Comparison of ENCODE assay signal across 8 cellular contexts in the genomic region with DNA sequence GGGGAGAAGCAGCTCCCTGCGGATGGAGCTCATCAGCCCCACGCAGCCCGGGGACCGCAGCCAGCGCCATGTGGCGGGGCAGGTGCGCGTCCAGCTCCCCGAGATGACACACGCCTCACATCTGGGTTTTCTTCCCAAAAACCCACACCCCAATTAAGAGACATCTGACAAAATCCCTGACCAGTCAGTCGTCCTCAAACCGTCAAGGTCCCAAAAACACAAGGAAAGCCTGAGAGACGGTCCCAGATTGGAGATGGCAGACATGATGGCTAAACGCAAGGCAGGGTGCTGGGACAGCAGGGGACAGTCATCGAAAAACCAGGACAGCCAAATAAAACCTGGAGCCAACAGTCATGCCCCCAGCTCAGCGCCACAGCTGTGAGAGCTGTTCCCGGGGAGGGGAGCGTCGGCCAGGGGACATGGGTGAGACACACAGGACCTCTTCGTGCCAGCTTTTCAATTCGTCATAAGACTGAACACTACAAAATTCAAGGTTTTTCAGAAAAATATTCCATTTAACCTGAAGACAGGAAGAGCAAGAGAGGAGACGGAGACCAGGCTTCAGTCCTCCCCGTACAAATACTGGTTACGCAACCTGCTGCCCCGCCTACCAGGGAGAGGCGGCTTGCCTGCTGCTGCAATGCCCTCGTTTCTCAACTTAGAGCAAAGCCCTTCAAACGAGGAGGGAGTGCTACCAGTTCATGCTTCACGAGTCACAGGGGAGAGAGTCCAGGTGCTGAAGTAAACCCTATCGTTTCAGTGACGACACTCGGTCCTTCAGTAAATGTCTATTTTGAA. TPM values are rescaled to one million over a fixed set of nuclear protein-coding genes. Genes with fewer than 3 reads are reported as not detected.
DNase-seq lines count a peak whose midpoint lies in the region; ATAC-seq and TF ChIP-seq lines count a peak whose summit lies in the region.

No MANE protein-coding gene starts in this region.

- intact Hi-C loops in Right ventricle myocardium inferior (cut with DNase I) (no loop called here), posterior cingulate gyrus (cut with DNase I) (no loop called here)

- H3K27ac ChIP-seq in HL-60 (replicated peaks), result no peak overlapping the region

- TF ChIP-seq CTCF in HL-60 (IDR thresholded peaks at IDR 0.05; ENCODE audit: insufficient read depth, low read length), result no peak

- ATAC-seq in Right ventricle myocardium inferior (peak; percentile 91), GM21447 (IDR thresholded peaks at IDR 0.05; ENCODE audit: unreplicated experiment) (no peak), GM19328 (IDR thresholded peaks at IDR 0.05; ENCODE audit: unreplicated experiment) (no peak), HG03469 (IDR thresholded peaks at IDR 0.05; ENCODE audit: unreplicated experiment) (no peak)

- no peak overlapping the region for H3K4me3 ChIP-seq in HL-60 (replicated peaks; ENCODE audit: insufficient read depth, low read length)

- in situ Hi-C loops in ACHN (cut with HindIII; ENCODE audit: low pct_ligation_motif_present, low pct_unique_long_range_greater_than_20kb, low sequenced_read_pairs), result no loop called here

- no peaks in the 10 kb centered on the region for H3K27me3 ChIP-seq in HL-60 (ENCODE audit: insufficient read depth, poor library complexity, severe bottlenecking)

- DNase-seq in HL-60 (ENCODE audit: low read depth in 1 of 2, low spot score in 1 of 2) (peak; percentile 71 to 97), SKM-1 treated with dmso at 0.1 percent for 144 hours (lab: John Stamatoyannopoulos, UW; ENCODE audit: unreplicated experiment) (peak; percentile 92), Right ventricle myocardium inferior (ENCODE audit: missing footprints) (peak; percentile 93), posterior cingulate gyrus (peak; percentile 46 to 96 (median 78)), ACHN (no peak)

RNA-seq across cellular contexts. Expression of gene TOLLIP, which starts 10.5 kb away (rescaled TPM):
- 46.8 TPM for total RNA-seq in Right ventricle myocardium inferior
